30 cellular contexts compared by ENCODE assay signal in genomic region chr5:31396611-31397295, GRCh38.
DNase-seq lines count a peak whose midpoint lies in the region; ATAC-seq and TF ChIP-seq lines count a peak whose summit lies in the region.
"Had no signal": no experiment of that assay in that cellular context is flagged by ENCODE, and none has a peak within 500 bp of the region (broad histone marks: within the 10 kb centered on the region; RNA-seq: fewer than 3 reads in every experiment).

No MANE protein-coding gene starts in this region.

- H3K4me1 ChIP-seq in PC-9 (replicated peaks; ENCODE audit: insufficient read depth) = peaks cover 31% of the 10 kb centered on the region
- H3K4me1 ChIP-seq in trophoblast cell (ENCODE audit: control insufficient read depth in 1 of 2, insufficient read depth in 2 of 2, low read length in 2 of 2) = peaks cover 0 to 3% of the 10 kb centered on the region in 2 experiments
- H3K4me1 ChIP-seq in OCI-LY7 (ENCODE audit: insufficient read depth, low read length, poor library complexity, severe bottlenecking) = no peaks in the 10 kb centered on the region
- H3K4me1 ChIP-seq: Caco-2, Peyer's patch had no signal

- no peak overlapping the region for H3K18ac ChIP-seq in trophoblast cell (ENCODE audit: low read length)

- H3K36me3 Mint-ChIP-seq in endothelial cell (ENCODE audit: low read depth, unreplicated experiment) = peaks cover 2% of the 10 kb centered on the region
- H3K36me3 Mint-ChIP-seq in activated T-cell treated with anti-CD3 and anti-CD28 coated beads, Interleukin-2, amount 50 U/mL, for 4 hours (ENCODE audit: insufficient read depth) = peaks cover 11% of the 10 kb centered on the region

- H3K36me3 ChIP-seq in PC-9 (ENCODE audit: low read depth) = peaks cover 4% of the 10 kb centered on the region; the same call in 1 of the 2 replicates
- peaks cover 0 to 2% of the 10 kb centered on the region in 2 experiments for H3K36me3 ChIP-seq in trophoblast cell (ENCODE audit: control insufficient read depth in 1 of 2, insufficient read depth in 2 of 2, low read length in 2 of 2)
- peaks cover 12% of the 10 kb centered on the region for H3K36me3 ChIP-seq in OCI-LY7 (ENCODE audit: insufficient read depth, low read length)

- H3K9me2 ChIP-seq in PC-9 (ENCODE audit: insufficient read depth) (no peaks in the 10 kb centered on the region), OCI-LY7 (ENCODE audit: insufficient read depth, low read length) (no peaks in the 10 kb centered on the region)

- no peak overlapping the region for H2BK5ac ChIP-seq in trophoblast cell (ENCODE audit: low read depth, low read length, poor library complexity)

- H4K20me1 ChIP-seq in PC-9 (ENCODE audit: insufficient read depth) = no peaks in the 10 kb centered on the region
- H4K20me1 ChIP-seq in OCI-LY7 (ENCODE audit: insufficient read depth, low read length) = no peaks in the 10 kb centered on the region

- H3K4me1 Mint-ChIP-seq in endothelial cell (ENCODE audit: unreplicated experiment) = peaks cover 35% of the 10 kb centered on the region
- H3K4me1 Mint-ChIP-seq in activated T-cell treated with anti-CD3 and anti-CD28 coated beads, Interleukin-2, amount 50 U/mL, for 4 hours (ENCODE audit: low read depth) = no peaks in the 10 kb centered on the region
- H3K4me1 Mint-ChIP-seq: B cell had no signal

- H3K79me1 ChIP-seq in trophoblast cell (ENCODE audit: low read length) = no peaks in the 10 kb centered on the region

- CTCF ChIA-PET in PC-9 (lab: Charles Lee) (no interaction called here), OCI-LY7 (lab: Charles Lee; ENCODE audit: unreplicated experiment) (no interaction called here)

- no peak overlapping the region for H3K4ac ChIP-seq in trophoblast cell (ENCODE audit: low read depth, low read length)

- H3K27me3 Mint-ChIP-seq in endothelial cell (ENCODE audit: unreplicated experiment) = peaks cover 1% of the 10 kb centered on the region
- no peaks in the 10 kb centered on the region for H3K27me3 Mint-ChIP-seq in activated T-cell treated with anti-CD3 and anti-CD28 coated beads, Interleukin-2, amount 50 U/mL, for 4 hours (ENCODE audit: low read depth)
- H3K27me3 Mint-ChIP-seq: B cell had no signal

- H3K27ac ChIP-seq in PC-9 (peak overlapping the region; percentile 14; the same call in 1 of the 2 replicates), trophoblast cell (ENCODE audit: low read depth, low read length) (no peak overlapping the region), OCI-LY7 (ENCODE audit: low read depth, low read length, poor library complexity, severe bottlenecking) (no peak overlapping the region)
- H3K27ac ChIP-seq: C4-2B, Peyer's patch, SK-N-MC had no signal

- H3K27ac Mint-ChIP-seq in endothelial cell (ENCODE audit: unreplicated experiment) = peak overlapping the region; percentile 73
- H3K27ac Mint-ChIP-seq: B cell; CD8-positive, alpha-beta T cell; HFFc6 had no signal

- peak overlapping the region; percentile 52 for H3K4me2 ChIP-seq in PC-9
- no peak overlapping the region for H3K4me2 ChIP-seq in trophoblast cell (ENCODE audit: low read length)
- no peak overlapping the region for H3K4me2 ChIP-seq in OCI-LY7 (ENCODE audit: low read length)

- no peak overlapping the region for H2AK5ac ChIP-seq in trophoblast cell (ENCODE audit: low read length)

- DNase-seq in NB4 (ENCODE audit: low read depth) = peak; percentile 67
- DNase-seq in PC-9 = peak in 1 of 2 experiments; percentile 42
- no peak for DNase-seq in endothelial cell (ENCODE audit: low spot score)
- peak; percentile 33 to 73 for DNase-seq in trophoblast cell
- DNase-seq in OCI-LY7 (ENCODE audit: low spot score) = no peak
- DNase-seq in UCSD-AML1 (lab: John Stamatoyannopoulos, UW; ENCODE audit: unreplicated experiment) = no peak
- no peak for DNase-seq in activated T-cell treated with anti-CD3 and anti-CD28 coated beads, Interleukin-2, amount 50 U/mL, for 4 hours
- DNase-seq: Caco-2; CD8-positive, alpha-beta T cell; DMS79; EL; GDM1; GOT3; HFFc6; Karpas-422; NCI-H1092 treated with DMSO at 0.1 percent for 48 hours; NCI-H1436; NCI-H187; NCI-H2171 treated with DMSO at 0.1 percent for 48 hours; NCI-H524; NCI-H748 treated with DMSO at 0.1 percent for 48 hours; NK-92 treated with Interleukin-12 subunit alpha and Interleukin-12 subunit beta, amount 100 ng/mL, for 24 hours; Peyer's patch; SHP77 treated with DMSO at 0.1 percent for 48 hours had no signal

- H3K9ac ChIP-seq in trophoblast cell (ENCODE audit: low read length) = no peak overlapping the region

- no peak overlapping the region for H3K4me3 ChIP-seq in NB4 (ENCODE audit: low read depth, low read length)
- no peak overlapping the region for H3K4me3 ChIP-seq in PC-9
- H3K4me3 ChIP-seq in trophoblast cell (ENCODE audit: low read depth, low read length) = no peak overlapping the region
- no peak overlapping the region for H3K4me3 ChIP-seq in OCI-LY7 (ENCODE audit: low read depth, low read length, poor library complexity, severe bottlenecking)
- H3K4me3 ChIP-seq: GM12878, HAP-1, Peyer's patch, SK-N-MC had no signal

- no peak overlapping the region for H4K91ac ChIP-seq in trophoblast cell (ENCODE audit: low read depth, low read length)

- no peak overlapping the region for H4K8ac ChIP-seq in trophoblast cell (ENCODE audit: low read depth, low read length)

- H3F3A ChIP-seq in PC-9 (ENCODE audit: insufficient read depth, low read depth) = peaks cover 20% of the 10 kb centered on the region

- H3K27me3 ChIP-seq in PC-9 (ENCODE audit: insufficient read depth, low read depth) = no peaks in the 10 kb centered on the region
- no peaks in the 10 kb centered on the region for H3K27me3 ChIP-seq in trophoblast cell (ENCODE audit: insufficient read depth, low read length)
- H3K27me3 ChIP-seq: Peyer's patch had no signal

- no peak overlapping the region for H4K12ac ChIP-seq in trophoblast cell (ENCODE audit: low read depth, low read length)

- peaks cover 4% of the 10 kb centered on the region for H3K9me3 Mint-ChIP-seq in endothelial cell (ENCODE audit: unreplicated experiment)
- no peaks in the 10 kb centered on the region for H3K9me3 Mint-ChIP-seq in activated T-cell treated with anti-CD3 and anti-CD28 coated beads, Interleukin-2, amount 50 U/mL, for 4 hours
- H3K9me3 Mint-ChIP-seq: CD8-positive, alpha-beta T cell; HFFc6 had no signal

- intact Hi-C loops in PC-9 (cut with micrococcal nuclease; ENCODE audit: unreplicated experiment) (no loop called here), OCI-LY7 (cut with micrococcal nuclease; ENCODE audit: unreplicated experiment) (no loop called here)

- H2AFZ ChIP-seq in PC-9 (no peak overlapping the region), trophoblast cell (ENCODE audit: insufficient read depth, low read length, poor library complexity) (no peak overlapping the region), OCI-LY7 (ENCODE audit: low read length) (no peak overlapping the region)

- WGBS in trophoblast cell (ENCODE audit: extremely low coverage, insufficient coverage, insufficient read length) = no CpG with 5 or more reads among the region's 12 CpGs

- TF ChIP-seq CTCF in NB4 (IDR thresholded peaks at IDR 0.05; ENCODE audit: low read depth, low read length) (no peak), PC-9 (conservative IDR thresholded peaks at IDR 0.05) (no peak), endothelial cell (IDR thresholded peaks at IDR 0.05; ENCODE audit: unreplicated experiment) (no peak), OCI-LY7 (conservative IDR thresholded peaks at IDR 0.05; ENCODE audit: low read length) (no peak)

- H2BK12ac ChIP-seq in trophoblast cell (ENCODE audit: low read length) = no peak overlapping the region

- H3K79me2 ChIP-seq in PC-9 (ENCODE audit: low read depth) (no peaks in the 10 kb centered on the region), trophoblast cell (ENCODE audit: control insufficient read depth, insufficient read depth, low read length, poor library complexity) (no peaks in the 10 kb centered on the region), OCI-LY7 (ENCODE audit: insufficient read depth, low read depth, low read length) (no peaks in the 10 kb centered on the region)

- H3K14ac ChIP-seq in trophoblast cell (ENCODE audit: low read length) = no peak overlapping the region

- POLR2A ChIA-PET in PC-9 (lab: Charles Lee; ENCODE audit: unreplicated experiment) = no interaction called here
- POLR2A ChIA-PET in OCI-LY7 (lab: Charles Lee) = no interaction called here

- H2BK120ac ChIP-seq in trophoblast cell (ENCODE audit: insufficient read depth, low read length, poor library complexity) = no peak overlapping the region

- BruUV-seq in PC-9 (replicated peaks; lab: Mats Ljungman, UMichigan) = no TSS peak
- BruUV-seq in OCI-LY7 (replicated peaks; lab: Mats Ljungman, UMichigan) = no TSS peak

- no peak overlapping the region for H3K23ac ChIP-seq in trophoblast cell (ENCODE audit: low read length)

- no peak for ATAC-seq in activated T-cell treated with anti-CD3 and anti-CD28 coated beads, Interleukin-2, amount 50 U/mL, for 4 hours
- ATAC-seq: CD8-positive, alpha-beta T cell; GM12878; HepG2 had no signal

- TF ChIP-seq POLR2A in NB4 (IDR thresholded peaks at IDR 0.05; ENCODE audit: extremely low read depth, insufficient read length) = no peak

- H3K9me3 ChIP-seq in PC-9 (ENCODE audit: insufficient read depth, low read depth) (no peaks in the 10 kb centered on the region), trophoblast cell (ENCODE audit: insufficient read depth, low read depth, low read length) (no peaks in the 10 kb centered on the region), OCI-LY7 (ENCODE audit: low read length) (no peaks in the 10 kb centered on the region)
- H3K9me3 ChIP-seq: Caco-2, HAP-1, Peyer's patch had no signal

- no peak overlapping the region for H3K4me3 Mint-ChIP-seq in endothelial cell (ENCODE audit: unreplicated experiment)
- no peak overlapping the region for H3K4me3 Mint-ChIP-seq in activated T-cell treated with anti-CD3 and anti-CD28 coated beads, Interleukin-2, amount 50 U/mL, for 4 hours
- H3K4me3 Mint-ChIP-seq: B cell; CD8-positive, alpha-beta T cell; HFFc6 had no signal

Comparison
In these comparisons a context has a peak if more than half of its experiments do, and no peak if none do; other contexts are left out.
1. DNase-seq: peak in NB4 (single experiment) and trophoblast cell (2 of 2); none in endothelial cell (single experiment), OCI-LY7 (single experiment), UCSD-AML1 (single experiment) and activated T-cell treated with anti-CD3 and anti-CD28 coated beads, Interleukin-2, amount 50 U/mL, for 4 hours (single experiment).